Comparison of ENCODE assay signal across 8 cellular contexts in the genomic region with DNA sequence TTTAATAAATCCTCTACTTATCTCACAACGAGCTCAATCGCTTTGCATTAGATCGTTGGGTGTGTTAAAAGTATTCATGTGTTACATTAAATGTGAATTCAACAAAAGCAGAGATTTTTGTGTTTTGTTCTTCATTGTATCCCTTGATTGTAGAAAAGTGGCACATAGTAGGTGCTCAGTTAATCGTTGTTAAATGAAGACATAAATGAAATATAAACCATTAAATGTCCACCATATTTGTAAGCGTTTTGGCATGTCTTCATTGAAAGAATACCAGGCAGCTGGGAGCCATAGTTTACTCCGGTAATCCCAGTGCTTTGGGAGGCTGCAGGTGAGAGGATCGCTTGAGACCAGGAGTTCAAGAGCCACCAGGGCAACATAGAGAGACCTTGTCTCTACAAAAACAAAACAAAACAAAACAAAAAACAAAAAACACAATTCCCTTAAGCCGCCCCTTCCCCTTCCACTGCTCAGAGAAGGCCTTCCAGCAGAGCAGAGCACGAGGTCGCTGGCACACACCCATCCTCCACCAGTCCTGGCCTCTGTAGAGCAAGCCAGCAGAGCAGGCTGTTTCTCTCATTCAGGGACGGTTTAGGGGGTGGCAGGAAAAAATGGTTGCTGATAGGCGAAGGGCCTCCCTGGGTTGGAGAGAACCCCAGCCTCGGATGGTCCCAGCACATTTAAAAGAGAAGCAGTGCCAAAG. TPM values are rescaled to one million over a fixed set of nuclear protein-coding genes. Genes with fewer than 3 reads are reported as not detected.
DNase-seq lines count a peak whose midpoint lies in the region; ATAC-seq and TF ChIP-seq lines count a peak whose summit lies in the region.

No MANE protein-coding gene starts in this region.

- H3K4me3 ChIP-seq in AG04450 (ENCODE audit: low read depth, low read length) (peak overlapping the region; percentile 87), SJSA1 (peak overlapping the region; percentile 61), duodenal mucosa (ENCODE audit: low read depth in 1 of 2, low read length in 2 of 2) (peak overlapping the region; percentile 68 to 90), muscle layer of duodenum (ENCODE audit: low read depth in 1 of 2, low read length in 2 of 2) (peak overlapping the region; percentile 54 to 86)

- no peaks in the 10 kb centered on the region for H3K27me3 ChIP-seq in AG04450 (ENCODE audit: control insufficient read depth, insufficient read depth, low read length)
- no peaks in the 10 kb centered on the region for H3K27me3 ChIP-seq in SJSA1 (replicated peaks)
- H3K27me3 ChIP-seq in duodenal mucosa (ENCODE audit: control insufficient read depth in 1 of 2, insufficient read depth in 2 of 2, low read length in 2 of 2), result no peaks in the 10 kb centered on the region
- H3K27me3 ChIP-seq in muscle layer of duodenum (ENCODE audit: low read depth, low read length), result no peaks in the 10 kb centered on the region

- POLR2A ChIA-PET in AG04450 (lab: Yijun Ruan, JAX), result interaction anchor here (0.7 to 1.9 kb wide), 2 partner anchors 76 to 153 kb away, joined by 3 to 13 read pairs; no protein-coding TSS in a partner anchor

- CTCF ChIA-PET in AG04450 (lab: Charles Lee), result interaction anchor here (0.6 to 4.6 kb wide), 17 partner anchors 26 to 230 kb away, joined by 3 to 36 read pairs (median 5); no protein-coding TSS in a partner anchor

- no peak for TF ChIP-seq CTCF in AG04450 (IDR thresholded peaks at IDR 0.05; ENCODE audit: low read depth, low read length)

- peak overlapping the region; percentile 44 to 63 for H3K9ac ChIP-seq in duodenal mucosa (ENCODE audit: low read depth in 1 of 2, low read length in 2 of 2)

- peak overlapping the region; percentile 61 for H3K27ac ChIP-seq in AG04450 (ENCODE audit: low read depth, low read length)
- H3K27ac ChIP-seq in SJSA1, result peak overlapping the region; percentile 55
- H3K27ac ChIP-seq in duodenal mucosa (ENCODE audit: low read depth, low read length), result no peak overlapping the region
- peak overlapping the region; percentile 63 for H3K27ac ChIP-seq in muscle layer of duodenum (ENCODE audit: low read length)

- H3K4me1 ChIP-seq in SJSA1 (replicated peaks) (peaks cover 30% of the 10 kb centered on the region), duodenal mucosa (ENCODE audit: control insufficient read depth in 1 of 2, insufficient read depth in 2 of 2, low read length in 2 of 2) (peaks cover 25 to 35% of the 10 kb centered on the region in 2 donors), muscle layer of duodenum (ENCODE audit: control insufficient read depth in 1 of 2, insufficient read depth in 2 of 2, low read length in 2 of 2) (peaks cover 0 to 14% of the 10 kb centered on the region in 2 donors)

- DNase-seq in AG04450 (ENCODE audit: low read depth, low spot score), result no peak
- no peak for DNase-seq in SJSA1 (ENCODE audit: low read depth in 1 of 2, low spot score in 2 of 2)
- DNase-seq in iPS-NIHi11 (ENCODE audit: low spot score), result no peak

- peak; percentile 39 for ATAC-seq in GM18868 (IDR thresholded peaks at IDR 0.05; ENCODE audit: unreplicated experiment)
- peak; percentile 47 for ATAC-seq in HG03159 (IDR thresholded peaks at IDR 0.05; ENCODE audit: unreplicated experiment)
- ATAC-seq in GM19324 (IDR thresholded peaks at IDR 0.05; ENCODE audit: low FRiP score, unreplicated experiment), result no peak

- no peaks in the 10 kb centered on the region for H3K36me3 ChIP-seq in SJSA1
- H3K36me3 ChIP-seq in duodenal mucosa (ENCODE audit: control insufficient read depth in 1 of 2, insufficient read depth in 2 of 2, low read length in 2 of 2), result no peaks in the 10 kb centered on the region
- no peaks in the 10 kb centered on the region for H3K36me3 ChIP-seq in muscle layer of duodenum (ENCODE audit: control insufficient read depth in 1 of 2, insufficient read depth in 2 of 2, low read length in 2 of 2)

- H3K9me3 ChIP-seq in AG04450 (ENCODE audit: control insufficient read depth, insufficient read depth, low read length), result no peaks in the 10 kb centered on the region; the same call in 1 of the 2 replicates
- H3K9me3 ChIP-seq in SJSA1 (replicated peaks), result no peaks in the 10 kb centered on the region
- H3K9me3 ChIP-seq in duodenal mucosa (ENCODE audit: control insufficient read depth in 1 of 2, low read length in 2 of 2), result no peaks in the 10 kb centered on the region
- H3K9me3 ChIP-seq in muscle layer of duodenum (ENCODE audit: control insufficient read depth in 1 of 2, low read length in 2 of 2), result no peaks in the 10 kb centered on the region

RNA-seq across cellular contexts. Expression of a gene that starts 0.7 kb away (rescaled TPM):
- 27.9 and 42.6 TPM in 2 replicates for polyA plus RNA-seq in AG04450 (2011; rRNA removed)
- polyA minus RNA-seq in AG04450 (2011; rRNA and poly(A)+ RNA removed), result 55.4 and 114 TPM in 2 replicates
- 14.7 and 29.2 TPM in 2 replicates for total RNA-seq in SJSA1 (2014; rRNA removed; shearing (Covaris generic))

RNA-seq across cellular contexts. Expression of a gene that starts 1.4 kb away (rescaled TPM):
- 1.2 and 1.4 TPM in 2 replicates for polyA plus RNA-seq in AG04450 (2011; rRNA removed)
- polyA minus RNA-seq in AG04450 (2011; rRNA and poly(A)+ RNA removed), result 2.5 and 3.6 TPM in 2 replicates
- 0.45 TPM in 1 of 2 replicates, not detected in the other for total RNA-seq in SJSA1 (2014; rRNA removed; shearing (Covaris generic))
